In the genomic region with DNA sequence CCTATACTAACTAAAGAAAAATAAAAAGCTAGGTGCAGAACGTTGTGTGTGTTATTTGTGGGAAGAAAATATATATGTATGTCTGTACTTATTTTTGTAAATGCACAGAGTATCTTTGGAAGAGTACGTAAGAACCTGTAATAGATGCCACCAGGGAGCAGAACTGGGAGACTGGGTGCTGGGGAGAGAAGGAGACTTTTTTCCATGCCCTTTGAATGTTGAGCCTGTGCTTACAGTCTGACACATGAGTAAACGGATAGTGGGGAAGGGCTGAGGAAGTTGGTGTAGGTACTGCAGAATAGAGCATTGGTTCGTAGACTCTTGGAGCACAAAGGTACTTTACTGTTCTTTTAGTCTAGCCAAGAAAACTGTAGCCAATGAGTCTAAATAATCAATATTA, we compare ENCODE assay signal across 21 cellular contexts. TPM values are rescaled to one million over a fixed set of nuclear protein-coding genes. Genes with fewer than 3 reads are reported as not detected.
DNase-seq lines count a peak whose midpoint lies in the region; ATAC-seq lines count a peak whose summit lies in the region.
"Had no signal": no experiment of that assay in that cellular context is flagged by ENCODE, and none has a peak within 500 bp of the region (broad histone marks: within the 10 kb centered on the region; RNA-seq: fewer than 3 reads in every experiment).

No MANE protein-coding gene starts in this region.

- in situ Hi-C loops in KBM-7 (cut with MboI; ENCODE audit: low pct_unique_long_range_greater_than_20kb, low sequenced_read_pairs), result no loop called here

- peaks cover 37% of the 10 kb centered on the region for H3K27me3 Mint-ChIP-seq in activated naive CD4-positive, alpha-beta T cell treated with anti-CD3 and anti-CD28 coated beads, Interleukin-2, amount 50 U/mL, for 24 hours
- H3K27me3 Mint-ChIP-seq in dendritic cell treated with granulocyte-macrophage colony-stimulating factor and Interleukin-4, amounts not matched to agents 40 ng/mL and 50 ng/mL, for 4 days, result peaks cover 9% of the 10 kb centered on the region
- peaks cover 53% of the 10 kb centered on the region for H3K27me3 Mint-ChIP-seq in activated CD8-positive, alpha-beta memory T cell treated with anti-CD3 and anti-CD28 coated beads, Interleukin-2, amount 10 ng/mL, durations not matched to agents 7 days and 5 days

- no peak for DNase-seq in activated naive CD4-positive, alpha-beta T cell treated with anti-CD3 and anti-CD28 coated beads, Interleukin-2, amount 50 U/mL, for 72 hours (ENCODE audit: low spot score in 2 of 2)
- DNase-seq in NCI-H526 treated with DMSO at 0.1 percent for 48 hours (lab: John Stamatoyannopoulos, UW) (peak; percentile 4), KBM-7 (no peak), left lobe of liver (ENCODE audit: low spot score) (no peak)
- no peak for DNase-seq in stimulated activated effector memory CD8-positive, alpha-beta T cell treated with anti-CD3 and anti-CD28 coated beads, Interleukin-12 subunit alpha, Interleukin-12 subunit beta, amount 100 ng/mL, for 72 hours (ENCODE audit: low spot score in 2 of 2)
- DNase-seq in activated CD8-positive, alpha-beta memory T cell treated with anti-CD3 and anti-CD28 coated beads, Interleukin-2, amount 10 ng/mL, durations not matched to agents 7 days and 5 days, result no peak
- DNase-seq: ACHN, EL, foreskin keratinocyte, kidney glomerular epithelial cell, NCI-H1092 treated with DMSO at 0.1 percent for 48 hours, NCI-H524 treated with DMSO at 0.1 percent for 48 hours, occipital lobe, SIG-M5, transverse colon had no signal

- no peak overlapping the region for H3K27ac Mint-ChIP-seq in activated naive CD4-positive, alpha-beta T cell treated with anti-CD3 and anti-CD28 coated beads, Interleukin-2, amount 50 U/mL, for 24 hours
- no peak overlapping the region for H3K27ac Mint-ChIP-seq in activated naive CD4-positive, alpha-beta T cell treated with anti-CD3 and anti-CD28 coated beads, Interleukin-2, amount 50 U/mL, for 72 hours
- H3K27ac Mint-ChIP-seq in dendritic cell treated with granulocyte-macrophage colony-stimulating factor and Interleukin-4, amounts not matched to agents 40 ng/mL and 50 ng/mL, for 4 days, result no peak overlapping the region
- no peak overlapping the region for H3K27ac Mint-ChIP-seq in stimulated activated effector memory CD8-positive, alpha-beta T cell treated with anti-CD3 and anti-CD28 coated beads, Interleukin-12 subunit alpha, Interleukin-12 subunit beta, amount 100 ng/mL, for 72 hours
- no peak overlapping the region for H3K27ac Mint-ChIP-seq in activated CD8-positive, alpha-beta memory T cell treated with anti-CD3 and anti-CD28 coated beads, Interleukin-2, amount 10 ng/mL, durations not matched to agents 7 days and 5 days
- H3K27ac Mint-ChIP-seq: stimulated activated naive CD8-positive, alpha-beta T cell treated with anti-CD3 and anti-CD28 coated beads, Interleukin-15, Interleukin-2, amounts not matched to agents 100 ng/mL and 50 ng/mL, for 24 hours; T-helper 2 cell treated with Interferon-gamma antibody and Interleukin-4, amounts not matched to agents 5 μg/mL and 100 μg/mL, for 36 hours had no signal

- peaks cover 8% of the 10 kb centered on the region for H3K9me3 Mint-ChIP-seq in activated naive CD4-positive, alpha-beta T cell treated with anti-CD3 and anti-CD28 coated beads, Interleukin-2, amount 50 U/mL, for 24 hours
- no peaks in the 10 kb centered on the region for H3K9me3 Mint-ChIP-seq in activated naive CD4-positive, alpha-beta T cell treated with anti-CD3 and anti-CD28 coated beads, Interleukin-2, amount 50 U/mL, for 72 hours
- peaks cover 6% of the 10 kb centered on the region for H3K9me3 Mint-ChIP-seq in dendritic cell treated with granulocyte-macrophage colony-stimulating factor and Interleukin-4, amounts not matched to agents 40 ng/mL and 50 ng/mL, for 4 days
- no peaks in the 10 kb centered on the region for H3K9me3 Mint-ChIP-seq in stimulated activated effector memory CD8-positive, alpha-beta T cell treated with anti-CD3 and anti-CD28 coated beads, Interleukin-12 subunit alpha, Interleukin-12 subunit beta, amount 100 ng/mL, for 72 hours
- H3K9me3 Mint-ChIP-seq in activated CD8-positive, alpha-beta memory T cell treated with anti-CD3 and anti-CD28 coated beads, Interleukin-2, amount 10 ng/mL, durations not matched to agents 7 days and 5 days (ENCODE audit: low read depth), result no peaks in the 10 kb centered on the region

- H3K36me3 Mint-ChIP-seq in activated naive CD4-positive, alpha-beta T cell treated with anti-CD3 and anti-CD28 coated beads, Interleukin-2, amount 50 U/mL, for 24 hours, result peaks cover 3% of the 10 kb centered on the region
- H3K36me3 Mint-ChIP-seq in activated naive CD4-positive, alpha-beta T cell treated with anti-CD3 and anti-CD28 coated beads, Interleukin-2, amount 50 U/mL, for 72 hours, result peaks cover 0 to 14% of the 10 kb centered on the region in 2 donors
- peaks cover 4% of the 10 kb centered on the region for H3K36me3 Mint-ChIP-seq in dendritic cell treated with granulocyte-macrophage colony-stimulating factor and Interleukin-4, amounts not matched to agents 40 ng/mL and 50 ng/mL, for 4 days (ENCODE audit: low read depth)
- H3K36me3 Mint-ChIP-seq in stimulated activated effector memory CD8-positive, alpha-beta T cell treated with anti-CD3 and anti-CD28 coated beads, Interleukin-12 subunit alpha, Interleukin-12 subunit beta, amount 100 ng/mL, for 72 hours, result no peaks in the 10 kb centered on the region
- H3K36me3 Mint-ChIP-seq in activated CD8-positive, alpha-beta memory T cell treated with anti-CD3 and anti-CD28 coated beads, Interleukin-2, amount 10 ng/mL, durations not matched to agents 7 days and 5 days, result peaks cover 2% of the 10 kb centered on the region

- CTCF ChIA-PET in activated CD8-positive, alpha-beta memory T cell treated with anti-CD3 and anti-CD28 coated beads, Interleukin-2, amount 10 ng/mL, durations not matched to agents 7 days and 5 days (lab: Charles Lee), result interaction anchor here (1.0 kb wide), 1 partner anchor 71 kb away, joined by 3 read pairs; no protein-coding TSS in a partner anchor

- intact Hi-C loops in dendritic cell treated with granulocyte-macrophage colony-stimulating factor and Interleukin-4, amounts not matched to agents 40 ng/mL and 50 ng/mL, for 4 days (cut with micrococcal nuclease), result no loop called here

- H3K4me1 Mint-ChIP-seq in activated naive CD4-positive, alpha-beta T cell treated with anti-CD3 and anti-CD28 coated beads, Interleukin-2, amount 50 U/mL, for 24 hours, result peaks cover 10% of the 10 kb centered on the region
- peaks cover 37% of the 10 kb centered on the region for H3K4me1 Mint-ChIP-seq in dendritic cell treated with granulocyte-macrophage colony-stimulating factor and Interleukin-4, amounts not matched to agents 40 ng/mL and 50 ng/mL, for 4 days (ENCODE audit: low read depth)
- H3K4me1 Mint-ChIP-seq in stimulated activated effector memory CD8-positive, alpha-beta T cell treated with anti-CD3 and anti-CD28 coated beads, Interleukin-12 subunit alpha, Interleukin-12 subunit beta, amount 100 ng/mL, for 72 hours, result peaks cover 24% of the 10 kb centered on the region
- H3K4me1 Mint-ChIP-seq in activated CD8-positive, alpha-beta memory T cell treated with anti-CD3 and anti-CD28 coated beads, Interleukin-2, amount 10 ng/mL, durations not matched to agents 7 days and 5 days, result peaks cover 12% of the 10 kb centered on the region

- peak overlapping the region; percentile 62 for H3K4me3 Mint-ChIP-seq in activated naive CD4-positive, alpha-beta T cell treated with anti-CD3 and anti-CD28 coated beads, Interleukin-2, amount 50 U/mL, for 24 hours
- peak overlapping the region; percentile 54 for H3K4me3 Mint-ChIP-seq in dendritic cell treated with granulocyte-macrophage colony-stimulating factor and Interleukin-4, amounts not matched to agents 40 ng/mL and 50 ng/mL, for 4 days
- H3K4me3 Mint-ChIP-seq in stimulated activated effector memory CD8-positive, alpha-beta T cell treated with anti-CD3 and anti-CD28 coated beads, Interleukin-12 subunit alpha, Interleukin-12 subunit beta, amount 100 ng/mL, for 72 hours, result peak overlapping the region; percentile 71
- no peak overlapping the region for H3K4me3 Mint-ChIP-seq in activated CD8-positive, alpha-beta memory T cell treated with anti-CD3 and anti-CD28 coated beads, Interleukin-2, amount 10 ng/mL, durations not matched to agents 7 days and 5 days

- ATAC-seq in activated naive CD4-positive, alpha-beta T cell treated with anti-CD3 and anti-CD28 coated beads, Interleukin-2, amount 50 U/mL, for 72 hours, result no peak
- no peak for ATAC-seq in stimulated activated effector memory CD8-positive, alpha-beta T cell treated with anti-CD3 and anti-CD28 coated beads, Interleukin-12 subunit alpha, Interleukin-12 subunit beta, amount 100 ng/mL, for 72 hours
- no peak for ATAC-seq in activated CD8-positive, alpha-beta memory T cell treated with anti-CD3 and anti-CD28 coated beads, Interleukin-2, amount 10 ng/mL, durations not matched to agents 7 days and 5 days
- no peak for ATAC-seq in left lobe of liver
- ATAC-seq: activated CD4-positive, CD25-positive, alpha-beta regulatory T cell treated with anti-CD3 and anti-CD28 coated beads, Interleukin-2, amount 50 U/mL, for 24 hours; foreskin keratinocyte; sciatic nerve had no signal

RNA-seq across cellular contexts. Expression of a gene that starts 1.3 kb away (rescaled TPM):
- 1 to 10 TPM; 1.3 to 2.1 TPM for total RNA-seq in activated naive CD4-positive, alpha-beta T cell treated with anti-CD3 and anti-CD28 coated beads, Interleukin-2, amount 50 U/mL, for 72 hours
- 1 to 10 TPM; 3.5 to 4.9 TPM for total RNA-seq in activated CD8-positive, alpha-beta memory T cell treated with anti-CD3 and anti-CD28 coated beads, Interleukin-2, amount 10 ng/mL, durations not matched to agents 7 days and 5 days
- 3.1 TPM for total RNA-seq in left lobe of liver

RNA-seq across cellular contexts. Expression of a gene that starts 35.6 kb away (rescaled TPM):
- total RNA-seq in activated naive CD4-positive, alpha-beta T cell treated with anti-CD3 and anti-CD28 coated beads, Interleukin-2, amount 50 U/mL, for 72 hours, result 10 to 100 TPM in 1 of 2 donors, 1 to 10 TPM in 1; 7.9 to 12.3 TPM
- total RNA-seq in activated CD8-positive, alpha-beta memory T cell treated with anti-CD3 and anti-CD28 coated beads, Interleukin-2, amount 10 ng/mL, durations not matched to agents 7 days and 5 days, result 1 to 10 TPM; 5.2 to 6.4 TPM
- 4.9 TPM for total RNA-seq in left lobe of liver

RNA-seq across cellular contexts. Expression of a gene that starts 37.3 kb away (rescaled TPM):
- total RNA-seq in activated naive CD4-positive, alpha-beta T cell treated with anti-CD3 and anti-CD28 coated beads, Interleukin-2, amount 50 U/mL, for 72 hours, result 10 to 100 TPM; 10.2 to 20.1 TPM
- 10 to 100 TPM; 10.8 to 10.9 TPM for total RNA-seq in activated CD8-positive, alpha-beta memory T cell treated with anti-CD3 and anti-CD28 coated beads, Interleukin-2, amount 10 ng/mL, durations not matched to agents 7 days and 5 days
- 4.3 TPM for total RNA-seq in left lobe of liver
